In genomic region chr5:61686491-61687257, GRCh38 we compare ENCODE assay signal across 19 cellular contexts.
"Had no signal": no experiment of that assay in that cellular context is flagged by ENCODE, and none has a peak within 500 bp of the region (broad histone marks: within the 10 kb centered on the region; RNA-seq: fewer than 3 reads in every experiment).

No MANE protein-coding gene starts in this region.

- H3K27me3 ChIP-seq: testis had no signal

- H3K9me3 Mint-ChIP-seq: neural crest cell; stimulated activated memory B cell treated with anti-CD40 and anti-IgM and Interleukin-4, amounts not matched to agents 10 μg/mL and 1 μg/mL and 100 μg/mL, for 72 hours; type B pancreatic cell had no signal

- H3K36me3 ChIP-seq: left ventricle myocardium inferior had no signal

- H3K4me1 Mint-ChIP-seq: naive B cell; stimulated activated memory B cell treated with anti-CD40 and anti-IgM and Interleukin-4, amounts not matched to agents 10 μg/mL and 1 μg/mL and 100 μg/mL, for 72 hours had no signal

- H3K4me3 Mint-ChIP-seq: neural crest cell; stimulated activated memory B cell treated with anti-CD40 and anti-IgM and Interleukin-4, amounts not matched to agents 10 μg/mL and 1 μg/mL and 100 μg/mL, for 72 hours; type B pancreatic cell had no signal

- DNase-seq: activated CD4-positive, alpha-beta T cell treated with anti-CD3 and anti-CD28 coated beads for 1 hour; activated CD8-positive, alpha-beta memory T cell treated with anti-CD3 and anti-CD28 coated beads for 24 hours; activated CD8-positive, alpha-beta memory T cell treated with anti-CD3 and anti-CD28 coated beads, Interleukin-2, amount 50 U/mL, for 48 hours; activated effector memory CD4-positive, alpha-beta T cell treated with anti-CD3 and anti-CD28 coated beads, Interleukin-2, amount 50 U/mL, for 16 hours; activated naive CD4-positive, alpha-beta T cell treated with anti-CD3 and anti-CD28 coated beads, Interleukin-2, amount 50 U/mL, for 16 hours; activated T-cell treated with anti-CD3 and anti-CD28 coated beads, Interleukin-2, amount 50 U/mL, for 48 hours; left ventricle myocardium inferior; naive B cell; right cardiac atrium; stimulated activated CD4-positive, alpha-beta T cell treated with anti-CD3 and anti-CD28 coated beads, Interleukin-4, amount 100 ng/mL, for 24 hours; T-helper 2 cell; testis had no signal

- H3K4me3 ChIP-seq: left ventricle myocardium inferior, testis had no signal

- FAIRE-seq: astrocyte, frontal cortex had no signal

- H3K9me3 ChIP-seq: left ventricle myocardium inferior, testis had no signal

- H3K27ac ChIP-seq: epithelial cell of prostate, left ventricle myocardium inferior, testis, VCaP had no signal

- H3K27ac Mint-ChIP-seq: stimulated activated memory B cell treated with anti-CD40 and anti-IgM and Interleukin-4, amounts not matched to agents 10 μg/mL and 1 μg/mL and 100 μg/mL, for 72 hours; type B pancreatic cell had no signal

- H3K36me3 Mint-ChIP-seq: naive B cell; stimulated activated memory B cell treated with anti-CD40 and anti-IgM and Interleukin-4, amounts not matched to agents 10 μg/mL and 1 μg/mL and 100 μg/mL, for 72 hours; type B pancreatic cell had no signal

- ATAC-seq: right cardiac atrium; stimulated activated memory B cell treated with anti-CD40 and anti-IgM and Interleukin-4, amounts not matched to agents 10 μg/mL and 1 μg/mL and 100 μg/mL, for 72 hours had no signal

- H3K4me1 ChIP-seq: left ventricle myocardium inferior, testis had no signal
